ENCODE assay signal across 8 cellular contexts in the genomic region with DNA sequence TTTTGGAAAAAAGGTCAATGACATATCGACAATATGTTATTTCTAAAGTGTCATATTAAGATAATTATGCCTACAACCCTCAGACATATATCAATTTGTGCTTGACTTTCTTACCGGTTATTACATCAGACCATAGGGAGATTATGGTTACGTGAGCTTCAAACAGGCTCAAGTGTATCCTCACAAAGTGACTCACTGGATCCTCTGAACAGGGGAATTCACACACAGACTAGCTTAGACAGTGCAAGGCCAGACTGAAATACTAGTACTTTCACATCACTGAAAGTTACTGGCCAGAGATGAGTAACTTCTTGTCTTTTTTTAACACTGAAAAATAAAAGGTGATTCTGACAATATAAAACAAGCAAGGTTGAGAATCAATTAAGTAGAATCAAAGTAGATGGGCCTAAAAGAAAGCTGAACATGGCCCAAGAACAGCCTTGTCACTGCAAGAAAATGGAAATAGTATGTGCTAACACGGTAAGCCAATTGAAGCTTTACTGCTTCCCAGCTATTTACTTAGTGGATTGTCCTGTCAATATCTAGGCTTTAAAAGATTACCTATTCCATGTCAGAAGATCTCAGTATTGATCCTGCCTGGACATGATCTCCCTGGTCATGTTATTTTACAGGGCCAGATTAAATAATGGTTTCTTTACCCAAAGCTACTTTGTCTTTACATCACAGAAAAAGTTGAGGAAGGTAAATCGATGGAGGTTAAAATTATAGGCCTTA.
A peak's percentile ranks its signal among the peaks of the same experiment; 100 is the strongest.
DNase-seq lines count a peak whose midpoint lies in the region; ATAC-seq, FAIRE-seq and TF ChIP-seq lines count a peak whose summit lies in the region.

No MANE protein-coding gene starts in this region.

- in situ Hi-C loops in GM13977 (cut with MboI; ENCODE audit: low pct_unique_long_range_greater_than_20kb, low sequenced_read_pairs, unreplicated experiment): no loop called here

- FAIRE-seq in GM19239 (lab: Jason Lieb, UNC): no peak

- no peak overlapping the region for H3K27ac ChIP-seq in substantia nigra (ENCODE audit: low read depth, low read length, poor library complexity, severe bottlenecking)

- H3K9me3 Mint-ChIP-seq in activated T-helper 17 cell treated with anti-CD3 and anti-CD28 coated beads, Interleukin-2, amount 50 U/mL, for 72 hours: no peaks in the 10 kb centered on the region

- no peaks in the 10 kb centered on the region for H3K27me3 Mint-ChIP-seq in activated T-helper 17 cell treated with anti-CD3 and anti-CD28 coated beads, Interleukin-2, amount 50 U/mL, for 72 hours

- no peaks in the 10 kb centered on the region for H3K36me3 Mint-ChIP-seq in activated T-helper 17 cell treated with anti-CD3 and anti-CD28 coated beads, Interleukin-2, amount 50 U/mL, for 72 hours (ENCODE audit: low read depth)

- TF ChIP-seq CTCF in GM13977 (IDR thresholded peaks at IDR 0.05; ENCODE audit: extremely low read depth, insufficient read depth, missing control alignments): no peak

- H3K27ac Mint-ChIP-seq in activated T-helper 17 cell treated with anti-CD3 and anti-CD28 coated beads, Interleukin-2, amount 50 U/mL, for 72 hours: no peak overlapping the region

- H3K4me1 Mint-ChIP-seq in activated T-helper 17 cell treated with anti-CD3 and anti-CD28 coated beads, Interleukin-2, amount 50 U/mL, for 72 hours: no peaks in the 10 kb centered on the region

- ATAC-seq in HG02981 (IDR thresholded peaks at IDR 0.05; ENCODE audit: unreplicated experiment) (peak; percentile 86), HG02884 (IDR thresholded peaks at IDR 0.05; ENCODE audit: unreplicated experiment) (no peak)
- no peak for ATAC-seq in activated T-helper 17 cell treated with anti-CD3 and anti-CD28 coated beads, Interleukin-2, amount 50 U/mL, for 72 hours (replicated peaks)

- H3K4me3 Mint-ChIP-seq in activated T-helper 17 cell treated with anti-CD3 and anti-CD28 coated beads, Interleukin-2, amount 50 U/mL, for 72 hours: no peak overlapping the region

- DNase-seq in GM13977 (ENCODE audit: low spot score) (peak; percentile 56), amniotic epithelial cell (ENCODE audit: low read depth) (peak; percentile 94), non-pigmented ciliary epithelial cell (ENCODE audit: low read depth) (peak; percentile 94), GM19239 (ENCODE audit: insufficient read length, low spot score) (no peak), substantia nigra (lab: John Stamatoyannopoulos, UW) (no peak)

Comparison
In these comparisons a context has a peak if more than half of its experiments do, and no peak if none do; other contexts are left out.
1. DNase-seq: peak in GM13977 (single experiment), amniotic epithelial cell (single experiment) and non-pigmented ciliary epithelial cell (single experiment); none in GM19239 (single experiment) and substantia nigra (0 of 49).